In the genomic region with DNA sequence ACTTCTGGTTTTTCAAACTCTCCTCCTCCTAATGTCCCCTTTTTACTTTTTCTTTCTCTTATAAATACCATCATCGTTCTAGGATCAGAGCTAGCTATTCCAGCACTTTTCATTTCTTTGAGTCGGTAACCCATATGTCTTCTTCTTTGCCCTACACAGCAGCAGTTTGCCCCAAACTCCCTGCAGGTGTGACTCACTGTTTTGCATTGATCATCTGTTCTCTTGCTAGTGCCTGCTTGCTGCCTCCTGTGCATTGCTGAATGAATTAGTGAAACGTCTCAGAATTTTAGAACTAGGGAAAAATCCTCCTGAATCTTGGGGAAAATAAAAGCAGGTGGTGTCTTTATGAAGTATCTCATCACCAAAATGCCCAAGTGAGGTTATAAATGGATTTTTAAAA, we compare ENCODE assay signal across 23 cellular contexts. TPM values are rescaled to one million over a fixed set of nuclear protein-coding genes. Genes with fewer than 3 reads are reported as not detected.
DNase-seq lines count a peak whose midpoint lies in the region; ATAC-seq and TF ChIP-seq lines count a peak whose summit lies in the region.
"Had no signal": no experiment of that assay in that cellular context is flagged by ENCODE, and none has a peak within 500 bp of the region (broad histone marks: within the 10 kb centered on the region; RNA-seq: fewer than 3 reads in every experiment).

No MANE protein-coding gene starts in this region.

- no TSS peak for BruUV-seq in OCI-LY7 (replicated peaks; lab: Mats Ljungman, UMichigan)

- intact Hi-C loops in OCI-LY7 (cut with micrococcal nuclease; ENCODE audit: unreplicated experiment) = no loop called here

- H4K20me1 ChIP-seq in osteoblast (ENCODE audit: insufficient read depth, low read length) = peaks cover 8% of the 10 kb centered on the region
- H4K20me1 ChIP-seq in OCI-LY7 (ENCODE audit: insufficient read depth, low read length) = no peaks in the 10 kb centered on the region

- H3K4me2 ChIP-seq in osteoblast (ENCODE audit: insufficient read depth, low read length) = peak overlapping the region; percentile 50
- no peak overlapping the region for H3K4me2 ChIP-seq in OCI-LY7 (ENCODE audit: low read length)
- H3K4me2 ChIP-seq: KMS-11 had no signal

- H3K36me3 ChIP-seq in osteoblast (ENCODE audit: insufficient read depth, low read length) = no peaks in the 10 kb centered on the region
- no peaks in the 10 kb centered on the region for H3K36me3 ChIP-seq in OCI-LY7 (ENCODE audit: insufficient read depth, low read length)
- H3K36me3 ChIP-seq: lower lobe of right lung, right lobe of liver had no signal

- H2AFZ ChIP-seq in osteoblast (ENCODE audit: low read length) (peak overlapping the region; percentile 26), OCI-LY7 (ENCODE audit: low read length) (no peak overlapping the region)

- in situ Hi-C loops in astrocyte of the spinal cord (cut with HindIII; ENCODE audit: low sequenced_read_pairs) = no loop called here

- CTCF ChIA-PET in OCI-LY7 (lab: Charles Lee; ENCODE audit: unreplicated experiment) = no interaction called here

- peaks cover 14% of the 10 kb centered on the region for H3K4me1 ChIP-seq in osteoblast (ENCODE audit: insufficient read depth, low read length)
- no peaks in the 10 kb centered on the region for H3K4me1 ChIP-seq in OCI-LY7 (ENCODE audit: insufficient read depth, low read length, poor library complexity, severe bottlenecking)
- H3K4me1 ChIP-seq: lower lobe of right lung, right lobe of liver had no signal

- H3K27ac ChIP-seq in osteoblast (ENCODE audit: low read depth, low read length) (no peak overlapping the region), OCI-LY7 (ENCODE audit: low read depth, low read length, poor library complexity, severe bottlenecking) (no peak overlapping the region)
- H3K27ac ChIP-seq: KMS-11, lower lobe of right lung, right lobe of liver had no signal

- ATAC-seq in GM21381 (IDR thresholded peaks at IDR 0.05; ENCODE audit: unreplicated experiment) = no peak
- no peak for ATAC-seq in HG03095 (IDR thresholded peaks at IDR 0.05; ENCODE audit: unreplicated experiment)
- ATAC-seq: esophagus mucosa, lower lobe of right lung, right lobe of liver had no signal

- no peaks in the 10 kb centered on the region for H3K9me2 ChIP-seq in OCI-LY7 (ENCODE audit: insufficient read depth, low read length)

- H3K9me3 ChIP-seq in osteoblast (ENCODE audit: low read depth, low read length) = no peaks in the 10 kb centered on the region
- H3K9me3 ChIP-seq in OCI-LY7 (ENCODE audit: low read length) = no peaks in the 10 kb centered on the region
- H3K9me3 ChIP-seq: lower lobe of right lung had no signal

- POLR2A ChIA-PET in OCI-LY7 (lab: Charles Lee) = interaction anchor here (0.9 kb wide), 1 partner anchor 137 kb away, joined by 3 read pairs; no protein-coding TSS in a partner anchor

- H3K4me3 ChIP-seq in astrocyte of the spinal cord (ENCODE audit: low read depth, low read length) (no peak overlapping the region), osteoblast (ENCODE audit: insufficient read depth, low read length) (no peak overlapping the region), OCI-LY7 (ENCODE audit: low read depth, low read length, poor library complexity, severe bottlenecking) (no peak overlapping the region)
- H3K4me3 ChIP-seq: lower lobe of right lung, right lobe of liver had no signal

- H3K27me3 ChIP-seq in osteoblast (ENCODE audit: insufficient read depth, low read length) = no peaks in the 10 kb centered on the region
- H3K27me3 ChIP-seq: right lobe of liver had no signal

- peaks cover 80% of the 10 kb centered on the region for H3K79me2 ChIP-seq in osteoblast (ENCODE audit: insufficient read depth, low read length)
- H3K79me2 ChIP-seq in OCI-LY7 (ENCODE audit: insufficient read depth, low read depth, low read length) = no peaks in the 10 kb centered on the region

- TF ChIP-seq CTCF in astrocyte of the spinal cord (IDR thresholded peaks at IDR 0.05; ENCODE audit: low read depth, low read length) (no peak), osteoblast (IDR thresholded peaks at IDR 0.05; ENCODE audit: extremely low read depth, low read depth, low read length) (no peak), OCI-LY7 (conservative IDR thresholded peaks at IDR 0.05; ENCODE audit: low read length) (no peak)

- DNase-seq in ELR (ENCODE audit: low read depth) (peak; percentile 39), NCI-H146 treated with DMSO at 0.1 percent for 48 hours (lab: John Stamatoyannopoulos, UW; ENCODE audit: unreplicated experiment) (peak; percentile 1), astrocyte of the spinal cord (ENCODE audit: low read depth, low spot score) (peak; percentile 24), osteoblast (ENCODE audit: insufficient read length, low spot score, missing footprints) (no peak), OCI-LY7 (ENCODE audit: low spot score) (no peak)
- DNase-seq: activated CD4-positive, alpha-beta T cell treated with anti-CD3 and anti-CD28 coated beads, Interleukin-2, amount 50 U/mL, for 48 hours; activated CD8-positive, alpha-beta memory T cell treated with anti-CD3 and anti-CD28 coated beads, Interleukin-2, amount 50 U/mL, for 48 hours; activated effector memory CD4-positive, alpha-beta T cell treated with Interleukin-2 at 50 U/mL for 16 hours; activated naive CD8-positive, alpha-beta T cell treated with anti-CD3 and anti-CD28 coated beads, Interleukin-2, amount 10 ng/mL, durations not matched to agents 7 days and 5 days; effector memory CD4-positive, alpha-beta T cell; GDM1; kidney; lower lobe of right lung; NCI-H2029; NCI-H2227 treated with DMSO at 0.1 percent for 48 hours; NCI-H748 treated with DMSO at 0.1 percent for 48 hours; posterior cingulate gyrus; right lobe of liver; T1000 had no signal

RNA-seq across cellular contexts. Expression of gene KCNK2, which starts 21.7 kb away (rescaled TPM):
- 86.9 and 161 TPM in 2 replicates for total RNA-seq in osteoblast
- not detected in 2 replicates for total RNA-seq in OCI-LY7 (2014; rRNA removed; shearing (Covaris generic))
- total RNA-seq in OCI-LY7 (2022) = not detected in 2 replicates
- total RNA-seq: activated naive CD8-positive, alpha-beta T cell treated with anti-CD3 and anti-CD28 coated beads, Interleukin-2, amount 10 ng/mL, durations not matched to agents 7 days and 5 days; lower lobe of right lung had no signal

Comparison
In these comparisons a context has a peak if more than half of its experiments do, and no peak if none do; other contexts are left out.
1. DNase-seq: peak in ELR (single experiment), NCI-H146 treated with DMSO at 0.1 percent for 48 hours (single experiment) and astrocyte of the spinal cord (single experiment); none in osteoblast (single experiment) and OCI-LY7 (single experiment).
2. RNA of gene KCNK2, which starts 21.7 kb away (total RNA-seq): 86.9 to 161 TPM in osteoblast; not detected in OCI-LY7; every median in the first group is over 10 times any median in the second.